In genomic region chr2:56648802-56649201, GRCh38 we compare ENCODE assay signal across 25 cellular contexts.
"Had no signal": no experiment of that assay in that cellular context is flagged by ENCODE, and none has a peak within 500 bp of the region (broad histone marks: within the 10 kb centered on the region; RNA-seq: fewer than 3 reads in every experiment).

No MANE protein-coding gene starts in this region.

- H3K36me3 Mint-ChIP-seq: activated naive CD8-positive, alpha-beta T cell treated with anti-CD3 and anti-CD28 coated beads, Interleukin-2, amount 10 ng/mL, durations not matched to agents 7 days and 5 days; T-cell had no signal

- H3K4me3 ChIP-seq: ascending aorta, body of pancreas, coronary artery had no signal

- H3K27me3 Mint-ChIP-seq: activated naive CD8-positive, alpha-beta T cell treated with anti-CD3 and anti-CD28 coated beads, Interleukin-2, amount 10 ng/mL, durations not matched to agents 7 days and 5 days; T-cell had no signal

- H3K9me3 ChIP-seq: ascending aorta, body of pancreas had no signal

- H3K4me3 Mint-ChIP-seq: activated CD8-positive, alpha-beta T cell treated with anti-CD3 and anti-CD28 coated beads, Interleukin-2, amount 10 ng/mL, durations not matched to agents 7 days and 5 days; activated naive CD8-positive, alpha-beta T cell treated with anti-CD3 and anti-CD28 coated beads, Interleukin-2, amount 10 ng/mL, durations not matched to agents 7 days and 5 days; T-cell had no signal

- H3K9me3 Mint-ChIP-seq: activated naive CD8-positive, alpha-beta T cell treated with anti-CD3 and anti-CD28 coated beads, Interleukin-2, amount 10 ng/mL, durations not matched to agents 7 days and 5 days had no signal

- ATAC-seq: activated CD4-positive, CD25-positive, alpha-beta regulatory T cell treated with anti-CD3 and anti-CD28 coated beads, Interleukin-2, amount 50 U/mL, for 24 hours; activated CD8-positive, alpha-beta T cell treated with anti-CD3 and anti-CD28 coated beads, Interleukin-2, amount 10 ng/mL, durations not matched to agents 7 days and 5 days; body of pancreas; T-cell had no signal

- H3K27me3 ChIP-seq: ascending aorta, body of pancreas had no signal

- H3K27ac Mint-ChIP-seq: activated CD8-positive, alpha-beta T cell treated with anti-CD3 and anti-CD28 coated beads, Interleukin-2, amount 10 ng/mL, durations not matched to agents 7 days and 5 days; activated naive CD8-positive, alpha-beta T cell treated with anti-CD3 and anti-CD28 coated beads, Interleukin-2, amount 10 ng/mL, durations not matched to agents 7 days and 5 days; T-cell had no signal

- H3K4me1 ChIP-seq: ascending aorta, body of pancreas had no signal

- H3K4me1 Mint-ChIP-seq: activated naive CD8-positive, alpha-beta T cell treated with anti-CD3 and anti-CD28 coated beads, Interleukin-2, amount 10 ng/mL, durations not matched to agents 7 days and 5 days; T-cell had no signal

- H3K36me3 ChIP-seq: ascending aorta, WERI-Rb-1 had no signal

- H3K27ac ChIP-seq: ascending aorta, body of pancreas, coronary artery, WERI-Rb-1 had no signal

- DNase-seq: activated CD4-positive, alpha-beta T cell treated with anti-CD3 and anti-CD28 coated beads for 4 hours; activated CD8-positive, alpha-beta memory T cell treated with anti-CD3 and anti-CD28 coated beads, Interleukin-2, amount 50 U/mL, for 48 hours; activated CD8-positive, alpha-beta T cell treated with anti-CD3 and anti-CD28 coated beads, Interleukin-2, amount 10 ng/mL, durations not matched to agents 7 days and 5 days; activated naive CD4-positive, alpha-beta T cell treated with anti-CD3 and anti-CD28 coated beads, Interleukin-2, amount 50 U/mL, for 16 hours; activated naive CD8-positive, alpha-beta T cell treated with anti-CD3 and anti-CD28 coated beads, Interleukin-2, amount 10 ng/mL, durations not matched to agents 7 days and 5 days; activated T-cell treated with anti-CD3 and anti-CD28 coated beads, Interleukin-2, amount 50 U/mL, for 1 hour; amniotic stem cell; body of pancreas; central memory CD4-positive, alpha-beta T cell; NCI-H1092 treated with DMSO at 0.1 percent for 48 hours; NCI-H1417 treated with DMSO at 0.1 percent for 48 hours; NCI-H1694; NCI-H2029; NCI-H2107; NCI-H2171 treated with DMSO at 0.1 percent for 48 hours; NCI-H345; NCI-H510A; NCI-H526 treated with DMSO at 0.1 percent for 48 hours; NCI-H82; SHP77 treated with DMSO at 0.1 percent for 48 hours; T-cell; WERI-Rb-1 had no signal
